In the genomic region with DNA sequence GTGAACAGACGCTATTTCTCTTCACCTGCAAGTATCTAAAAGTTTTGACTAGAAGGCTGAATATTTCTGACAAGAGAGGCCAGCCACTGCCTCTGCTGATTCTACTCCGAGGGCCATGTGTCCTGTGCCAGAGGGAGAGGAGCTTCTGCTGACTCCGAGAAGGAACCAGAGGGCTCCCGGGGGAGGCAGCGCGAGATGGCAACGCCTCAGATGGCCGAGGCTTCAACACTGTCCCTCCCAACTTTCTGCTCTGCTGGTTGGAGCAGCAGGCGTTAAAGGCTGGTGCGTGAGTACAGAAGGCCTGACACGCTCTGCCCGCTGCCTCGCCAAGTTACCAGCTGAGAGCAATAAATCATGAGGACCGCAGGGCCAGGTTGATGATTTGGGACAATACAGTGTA, we compare ENCODE assay signal across 30 cellular contexts.
A peak's percentile ranks its signal among the peaks of the same experiment; 100 is the strongest.
DNase-seq lines count a peak whose midpoint lies in the region; ATAC-seq, FAIRE-seq and TF ChIP-seq lines count a peak whose summit lies in the region.
"Had no signal": no experiment of that assay in that cellular context is flagged by ENCODE, and none has a peak within 500 bp of the region (broad histone marks: within the 10 kb centered on the region; RNA-seq: fewer than 3 reads in every experiment).

No MANE protein-coding gene starts in this region.

- H3K4me3 ChIP-seq in cardiac muscle cell = no peak overlapping the region
- H3K4me3 ChIP-seq in right atrium auricular region = no peak overlapping the region
- H3K4me3 ChIP-seq in upper lobe of left lung = no peak overlapping the region
- no peak overlapping the region for H3K4me3 ChIP-seq in small intestine (ENCODE audit: low read depth in 1 of 2, low read length in 2 of 2)
- H3K4me3 ChIP-seq: lower lobe of right lung, suprapubic skin had no signal

- no peaks in the 10 kb centered on the region for H3K27me3 Mint-ChIP-seq in activated CD4-positive, alpha-beta memory T cell treated with anti-CD3 and anti-CD28 coated beads, Interleukin-2, amount 10 ng/mL, durations not matched to agents 7 days and 5 days
- H3K27me3 Mint-ChIP-seq: activated CD4-positive, alpha-beta memory T cell treated with anti-CD3 and anti-CD28 coated beads for 36 hours; central memory CD8-positive, alpha-beta T cell; IgD-negative memory B cell; stimulated activated memory B cell treated with anti-CD40 and anti-IgM and Interleukin-4, amounts not matched to agents 10 μg/mL and 1 μg/mL and 100 μg/mL, for 72 hours had no signal

- CTCF ChIA-PET in activated CD4-positive, alpha-beta memory T cell treated with anti-CD3 and anti-CD28 coated beads, Interleukin-2, amount 10 ng/mL, durations not matched to agents 7 days and 5 days (lab: Charles Lee) = no interaction called here

- WGBS in upper lobe of left lung, 2 donors = 88 to 93% methylated on average over 14 of the region's 14 CpGs
- WGBS in small intestine, 3 donors = 78 to 88% (median 85%) methylated on average over 14 of the region's 14 CpGs

- no peaks in the 10 kb centered on the region for H3K9me3 Mint-ChIP-seq in activated CD4-positive, alpha-beta memory T cell treated with anti-CD3 and anti-CD28 coated beads, Interleukin-2, amount 10 ng/mL, durations not matched to agents 7 days and 5 days
- H3K9me3 Mint-ChIP-seq: activated CD4-positive, alpha-beta memory T cell treated with anti-CD3 and anti-CD28 coated beads for 36 hours; CD8-positive, alpha-beta memory T cell; central memory CD8-positive, alpha-beta T cell; IgD-negative memory B cell; natural killer cell; stimulated activated memory B cell treated with anti-CD40 and anti-IgM and Interleukin-4, amounts not matched to agents 10 μg/mL and 1 μg/mL and 100 μg/mL, for 72 hours; T-helper 1 cell treated with Interleukin-12 subunit alpha and Interleukin-12 subunit beta and Interleukin-4 antibody, amounts not matched to agents 30 μg/mL and 1 μg/mL, for 36 hours had no signal

- H3K9me3 ChIP-seq in cardiac muscle cell (ENCODE audit: low read depth) = no peaks in the 10 kb centered on the region
- H3K9me3 ChIP-seq in right atrium auricular region = no peaks in the 10 kb centered on the region
- no peaks in the 10 kb centered on the region for H3K9me3 ChIP-seq in upper lobe of left lung
- H3K9me3 ChIP-seq in small intestine (ENCODE audit: control insufficient read depth, low read depth) = no peaks in the 10 kb centered on the region
- H3K9me3 ChIP-seq: lower lobe of right lung, suprapubic skin had no signal

- POLR2A ChIA-PET in activated CD4-positive, alpha-beta memory T cell treated with anti-CD3 and anti-CD28 coated beads, Interleukin-2, amount 10 ng/mL, durations not matched to agents 7 days and 5 days (lab: Charles Lee) = no interaction called here

- H3K27me3 ChIP-seq in cardiac muscle cell = no peaks in the 10 kb centered on the region
- no peaks in the 10 kb centered on the region for H3K27me3 ChIP-seq in right atrium auricular region
- no peaks in the 10 kb centered on the region for H3K27me3 ChIP-seq in upper lobe of left lung
- H3K27me3 ChIP-seq in small intestine (ENCODE audit: control insufficient read depth in 2 of 2, insufficient read depth in 2 of 2, low read length in 2 of 2) = no peaks in the 10 kb centered on the region
- H3K27me3 ChIP-seq: suprapubic skin had no signal

- no peak overlapping the region for H3K27ac Mint-ChIP-seq in activated CD4-positive, alpha-beta memory T cell treated with anti-CD3 and anti-CD28 coated beads, Interleukin-2, amount 10 ng/mL, durations not matched to agents 7 days and 5 days
- H3K27ac Mint-ChIP-seq: activated CD4-positive, alpha-beta memory T cell treated with anti-CD3 and anti-CD28 coated beads for 36 hours; IgD-negative memory B cell; natural killer cell; stimulated activated memory B cell treated with anti-CD40 and anti-IgM and Interleukin-4, amounts not matched to agents 10 μg/mL and 1 μg/mL and 100 μg/mL, for 72 hours; T-helper 1 cell treated with Interleukin-12 subunit alpha and Interleukin-12 subunit beta and Interleukin-4 antibody, amounts not matched to agents 30 μg/mL and 1 μg/mL, for 36 hours had no signal

- TF ChIP-seq EP300 in upper lobe of left lung (IDR thresholded peaks at IDR 0.05) = no peak

- H3K4me1 ChIP-seq in cardiac muscle cell (ENCODE audit: low read depth) (peaks cover 30% of the 10 kb centered on the region), right atrium auricular region (no peaks in the 10 kb centered on the region), upper lobe of left lung (no peaks in the 10 kb centered on the region), small intestine (ENCODE audit: control insufficient read depth in 2 of 2, insufficient read depth in 1 of 2, low read depth in 1 of 2, low read length in 1 of 2) (no peaks in the 10 kb centered on the region)
- H3K4me1 ChIP-seq: lower lobe of right lung, suprapubic skin had no signal

- H3K27ac ChIP-seq in cardiac muscle cell = peak overlapping the region; percentile 35
- H3K27ac ChIP-seq in right atrium auricular region = no peak overlapping the region
- H3K27ac ChIP-seq in upper lobe of left lung = no peak overlapping the region
- H3K27ac ChIP-seq in small intestine (ENCODE audit: low read depth in 1 of 2, low read length in 1 of 2) = no peak overlapping the region
- H3K27ac ChIP-seq: lower lobe of right lung, RWPE1, suprapubic skin had no signal

- H3K36me3 Mint-ChIP-seq in activated CD4-positive, alpha-beta memory T cell treated with anti-CD3 and anti-CD28 coated beads, Interleukin-2, amount 10 ng/mL, durations not matched to agents 7 days and 5 days (ENCODE audit: low read depth) = peaks cover 3% of the 10 kb centered on the region
- H3K36me3 Mint-ChIP-seq: natural killer cell had no signal

- TF ChIP-seq POLR2A in upper lobe of left lung (IDR thresholded peaks at IDR 0.05) = no peak

- H3K4me1 Mint-ChIP-seq in activated CD4-positive, alpha-beta memory T cell treated with anti-CD3 and anti-CD28 coated beads, Interleukin-2, amount 10 ng/mL, durations not matched to agents 7 days and 5 days = no peaks in the 10 kb centered on the region
- H3K4me1 Mint-ChIP-seq: CD8-positive, alpha-beta memory T cell; central memory CD8-positive, alpha-beta T cell had no signal

- ATAC-seq in left lobe of liver = no peak
- ATAC-seq in upper lobe of left lung (ENCODE audit: low FRiP score in 2 of 2) = no peak
- ATAC-seq: lower lobe of right lung; natural killer cell; stimulated activated memory B cell treated with anti-CD40 and anti-IgM and Interleukin-4, amounts not matched to agents 10 μg/mL and 1 μg/mL and 100 μg/mL, for 72 hours had no signal

- FAIRE-seq in small intestine (lab: Jason Lieb, UNC) = no peak
- FAIRE-seq: astrocyte, endothelial cell of umbilical vein, islet of Langerhans had no signal

- H3K36me3 ChIP-seq in cardiac muscle cell (no peaks in the 10 kb centered on the region), right atrium auricular region (peaks cover 22% of the 10 kb centered on the region), upper lobe of left lung (peaks cover 0 to 42% (median 30%) of the 10 kb centered on the region in 4 donors), small intestine (ENCODE audit: control insufficient read depth in 2 of 2, insufficient read depth in 2 of 2, low read length in 2 of 2) (peaks cover 3 to 10% of the 10 kb centered on the region in 2 donors)

- no peak overlapping the region for H3K4me3 Mint-ChIP-seq in activated CD4-positive, alpha-beta memory T cell treated with anti-CD3 and anti-CD28 coated beads, Interleukin-2, amount 10 ng/mL, durations not matched to agents 7 days and 5 days
- H3K4me3 Mint-ChIP-seq: activated CD4-positive, alpha-beta memory T cell treated with anti-CD3 and anti-CD28 coated beads for 36 hours; central memory CD8-positive, alpha-beta T cell; IgD-negative memory B cell; natural killer cell; stimulated activated memory B cell treated with anti-CD40 and anti-IgM and Interleukin-4, amounts not matched to agents 10 μg/mL and 1 μg/mL and 100 μg/mL, for 72 hours; T-helper 1 cell treated with Interleukin-12 subunit alpha and Interleukin-12 subunit beta and Interleukin-4 antibody, amounts not matched to agents 30 μg/mL and 1 μg/mL, for 36 hours had no signal

- DNase-seq in cardiac muscle cell (ENCODE audit: low read depth in 1 of 2, low spot score in 1 of 2) (no peak), right atrium auricular region (ENCODE audit: low spot score) (no peak), NCI-H446 treated with DMSO at 0.1 percent for 48 hours (lab: John Stamatoyannopoulos, UW) (peak; percentile 1), left lobe of liver (ENCODE audit: low spot score) (peak; percentile 19), upper lobe of left lung (peak; percentile 14 to 39), small intestine (no peak)
- DNase-seq in activated CD4-positive, alpha-beta memory T cell treated with anti-CD3 and anti-CD28 coated beads, Interleukin-2, amount 10 ng/mL, durations not matched to agents 7 days and 5 days = no peak
- DNase-seq: activated CD4-positive, alpha-beta memory T cell treated with anti-CD3 and anti-CD28 coated beads for 36 hours; activated CD4-positive, CD25-positive, alpha-beta regulatory T cell treated with anti-CD3 and anti-CD28 coated beads, Interleukin-2, amount 50 U/mL, for 72 hours; activated gamma-delta T cell; CD8-positive, alpha-beta memory T cell; DMS153; GOT3; lower lobe of right lung; natural killer cell; NCI-H1048; NCI-H1930; NCI-H226; retina; stimulated activated CD4-positive, alpha-beta T cell treated with anti-CD3 and anti-CD28 coated beads, Interleukin-12 subunit alpha, Interleukin-12 subunit beta, amount 100 ng/mL, for 4 hours; stimulated activated CD4-positive, alpha-beta T cell treated with anti-CD3 and anti-CD28 coated beads, Interleukin-4, amount 100 ng/mL, for 1 hour had no signal

- no peak for TF ChIP-seq CTCF in cardiac muscle cell (IDR thresholded peaks at IDR 0.05; ENCODE audit: low read depth, low read length)
- TF ChIP-seq CTCF in right atrium auricular region (IDR thresholded peaks at IDR 0.05) = no peak
- no peak for TF ChIP-seq CTCF in upper lobe of left lung (IDR thresholded peaks at IDR 0.05)

Comparison
In these comparisons a context has a peak if more than half of its experiments do, and no peak if none do; other contexts are left out.
1. DNase-seq: peak in NCI-H446 treated with DMSO at 0.1 percent for 48 hours (single experiment), left lobe of liver (single experiment) and upper lobe of left lung (2 of 2); none in cardiac muscle cell (0 of 2), right atrium auricular region (single experiment), activated CD4-positive, alpha-beta memory T cell treated with anti-CD3 and anti-CD28 coated beads, Interleukin-2, amount 10 ng/mL, durations not matched to agents 7 days and 5 days (single experiment) and small intestine (single experiment).